ENCODE assay signal across 15 cellular contexts in the genomic region with DNA sequence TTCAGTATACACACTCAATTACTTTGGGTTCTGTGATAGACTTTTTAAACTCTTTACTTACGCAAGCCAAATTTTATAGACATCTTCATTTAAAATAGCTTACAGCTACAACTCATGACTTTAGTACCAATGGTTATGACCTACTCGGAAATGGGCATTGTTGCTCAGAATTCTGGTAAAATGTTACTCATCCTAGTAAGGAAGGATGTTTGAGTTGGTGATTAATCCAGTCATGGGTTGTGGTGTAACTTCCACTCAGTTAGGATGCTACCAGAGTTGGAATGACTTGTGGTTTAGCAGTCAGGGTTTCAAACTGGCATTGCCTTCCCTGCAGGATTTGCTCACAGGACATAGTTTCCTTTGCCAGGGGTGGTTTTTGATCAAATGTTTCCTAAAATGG. TPM values are rescaled to one million over a fixed set of nuclear protein-coding genes. Genes with fewer than 3 reads are reported as not detected.
DNase-seq lines count a peak whose midpoint lies in the region; ATAC-seq, FAIRE-seq and TF ChIP-seq lines count a peak whose summit lies in the region.
"Had no signal": no experiment of that assay in that cellular context is flagged by ENCODE, and none has a peak within 500 bp of the region (broad histone marks: within the 10 kb centered on the region; RNA-seq: fewer than 3 reads in every experiment).

No MANE protein-coding gene starts in this region.

- FAIRE-seq in endothelial cell of umbilical vein (lab: Jason Lieb, UNC): peak; percentile 94

- no peaks in the 10 kb centered on the region for H3K9me3 Mint-ChIP-seq in stimulated activated naive B cell treated with anti-CD40 and anti-IgM and Interleukin-4, amounts not matched to agents 10 μg/mL and 1 μg/mL and 100 μg/mL, for 72 hours

- CTCF ChIA-PET in endothelial cell of umbilical vein (lab: Charles Lee): interaction anchor here (1.0 kb wide), 1 partner anchor 109 kb away, joined by 3 read pairs; no protein-coding TSS in a partner anchor
- CTCF ChIA-PET in A673 (lab: Charles Lee): no interaction called here

- H3K27ac ChIP-seq in endothelial cell of umbilical vein (ENCODE audit: insufficient read depth, low read depth, low read length) (peak overlapping the region; percentile 72), A673 (ENCODE audit: low read depth, low read length, poor library complexity, severe bottlenecking) (no peak overlapping the region)
- H3K27ac ChIP-seq: neutrophil, testis had no signal

- BruUV-seq in endothelial cell of umbilical vein (replicated peaks; lab: Mats Ljungman, UMichigan) (no TSS peak), A673 (replicated peaks; lab: Mats Ljungman, UMichigan) (no TSS peak)

- H3K9me3 ChIP-seq in MG63 (no peaks in the 10 kb centered on the region), endothelial cell of umbilical vein (replicated peaks; ENCODE audit: control insufficient read depth, insufficient read depth, low read length) (no peaks in the 10 kb centered on the region), A673 (ENCODE audit: low read depth, low read length, poor library complexity, severe bottlenecking) (no peaks in the 10 kb centered on the region)
- H3K9me3 ChIP-seq: neutrophil, testis had no signal

- TF ChIP-seq CTCF in endothelial cell of umbilical vein (IDR thresholded peaks at IDR 0.05; ENCODE audit: extremely low read depth in 1 of 2, insufficient read depth in 1 of 2, low read depth in 1 of 2, low read length in 2 of 2) (no peak), A673 (conservative IDR thresholded peaks at IDR 0.05; ENCODE audit: low read depth, low read length) (no peak)

- H3K4me3 Mint-ChIP-seq in stimulated activated naive B cell treated with anti-CD40 and anti-IgM and Interleukin-4, amounts not matched to agents 10 μg/mL and 1 μg/mL and 100 μg/mL, for 72 hours: no peak overlapping the region

- no peaks in the 10 kb centered on the region for H3K27me3 Mint-ChIP-seq in stimulated activated naive B cell treated with anti-CD40 and anti-IgM and Interleukin-4, amounts not matched to agents 10 μg/mL and 1 μg/mL and 100 μg/mL, for 72 hours

- peaks cover 7 to 10% of the 10 kb centered on the region in 2 donors for H3K4me1 Mint-ChIP-seq in stimulated activated naive B cell treated with anti-CD40 and anti-IgM and Interleukin-4, amounts not matched to agents 10 μg/mL and 1 μg/mL and 100 μg/mL, for 72 hours

- peak overlapping the region; percentile 36 for H2AFZ ChIP-seq in endothelial cell of umbilical vein (ENCODE audit: low read depth, low read length)

- no peaks in the 10 kb centered on the region for H3K36me3 ChIP-seq in MG63
- H3K36me3 ChIP-seq in endothelial cell of umbilical vein (ENCODE audit: control insufficient read depth in 2 of 2, extremely low read depth in 1 of 2, insufficient read depth in 2 of 2, low read length in 2 of 2): no peaks in the 10 kb centered on the region
- no peaks in the 10 kb centered on the region for H3K36me3 ChIP-seq in A673 (ENCODE audit: insufficient read depth, low read length, poor library complexity, severe bottlenecking)
- H3K36me3 ChIP-seq: neutrophil had no signal

- no peaks in the 10 kb centered on the region for H3K9me1 ChIP-seq in endothelial cell of umbilical vein (replicated peaks; ENCODE audit: control insufficient read depth, extremely low read depth, insufficient read depth, low read length)

- H3K36me3 Mint-ChIP-seq in stimulated activated naive B cell treated with anti-CD40 and anti-IgM and Interleukin-4, amounts not matched to agents 10 μg/mL and 1 μg/mL and 100 μg/mL, for 72 hours: no peaks in the 10 kb centered on the region

- H3K4me2 ChIP-seq in endothelial cell of umbilical vein (ENCODE audit: insufficient read depth, low read length): peak overlapping the region; percentile 7

- peaks cover 11% of the 10 kb centered on the region for H3K4me1 ChIP-seq in endothelial cell of umbilical vein (ENCODE audit: control insufficient read depth, extremely low read depth, insufficient read depth, low read length)
- H3K4me1 ChIP-seq in A673 (ENCODE audit: insufficient read depth, low read length, poor library complexity, severe bottlenecking): no peaks in the 10 kb centered on the region
- H3K4me1 ChIP-seq: testis had no signal

- H3K79me2 ChIP-seq in endothelial cell of umbilical vein (ENCODE audit: control insufficient read depth, insufficient read depth, low read length): no peaks in the 10 kb centered on the region

- no peak overlapping the region for H3K4me3 ChIP-seq in MG63
- H3K4me3 ChIP-seq in endothelial cell of umbilical vein (replicated peaks in 1 of 3; ENCODE audit: insufficient read depth in 1 of 3, low read depth in 1 of 3, low read length in 3 of 3): no peak overlapping the region
- no peak overlapping the region for H3K4me3 ChIP-seq in A673 (ENCODE audit: low read depth, low read length, poor library complexity, severe bottlenecking)
- H3K4me3 ChIP-seq: testis had no signal

- peak; percentile 61 for DNase-seq in Caki2 (ENCODE audit: low read depth)
- DNase-seq in MG63: peak; percentile 27
- DNase-seq in endothelial cell of umbilical vein (ENCODE audit: low read depth, low spot score): peak; percentile 72
- DNase-seq in non-pigmented ciliary epithelial cell (ENCODE audit: low read depth): peak; percentile 56
- no peak for DNase-seq in UCSD-AML1 (lab: John Stamatoyannopoulos, UW; ENCODE audit: unreplicated experiment)
- DNase-seq in left lobe of liver (ENCODE audit: low spot score): no peak
- no peak for DNase-seq in A673 (ENCODE audit: low spot score)
- no peak for DNase-seq in stimulated activated naive B cell treated with anti-CD40 and anti-IgM and Interleukin-4, amounts not matched to agents 10 μg/mL and 1 μg/mL and 100 μg/mL, for 72 hours
- DNase-seq: activated CD4-positive, CD25-positive, alpha-beta regulatory T cell treated with anti-CD3 and anti-CD28 coated beads, Interleukin-2, amount 50 U/mL, for 72 hours; effector CD4-positive, alpha-beta T cell; KBM-7; NCI-H2171; stimulated activated CD4-positive, alpha-beta T cell treated with anti-CD3 and anti-CD28 coated beads, Interleukin-4, amount 100 ng/mL, for 1 hour; testis had no signal

- in situ Hi-C loops in Caki2 (cut with HindIII; ENCODE audit: low pct_unique_long_range_greater_than_20kb, low sequenced_read_pairs): no loop called here

- dilution Hi-C loops in endothelial cell of umbilical vein (cut with MboI; ENCODE audit: extremely low pct_ligation_motif_present, low sequenced_read_pairs): no loop called here

- TF ChIP-seq POLR2A in endothelial cell of umbilical vein (IDR thresholded peaks at IDR 0.05; ENCODE audit: low read depth, low read length): no peak

- intact Hi-C loops in endothelial cell of umbilical vein (cut with micrococcal nuclease): no loop called here
- intact Hi-C loops in A673 (cut with micrococcal nuclease; ENCODE audit: unreplicated experiment): no loop called here

- H3K27me3 ChIP-seq in MG63 (no peaks in the 10 kb centered on the region), endothelial cell of umbilical vein (ENCODE audit: control insufficient read depth in 2 of 2, insufficient read depth in 2 of 2, low read length in 2 of 2) (no peaks in the 10 kb centered on the region), A673 (replicated peaks; ENCODE audit: insufficient read depth, low read depth, low read length, poor library complexity) (no peaks in the 10 kb centered on the region)
- H3K27me3 ChIP-seq: testis had no signal

- no peak overlapping the region for H3K9ac ChIP-seq in endothelial cell of umbilical vein (replicated peaks; ENCODE audit: extremely low read depth, insufficient read depth, low read length)

- POLR2A ChIA-PET in endothelial cell of umbilical vein (lab: Charles Lee): no interaction called here
- POLR2A ChIA-PET in A673 (lab: Charles Lee; ENCODE audit: low non-redundant PET): no interaction called here

- no peaks in the 10 kb centered on the region for H4K20me1 ChIP-seq in endothelial cell of umbilical vein (replicated peaks; ENCODE audit: control insufficient read depth, extremely low read depth, insufficient read depth, low read length)

- no peak overlapping the region for H3K27ac Mint-ChIP-seq in stimulated activated naive B cell treated with anti-CD40 and anti-IgM and Interleukin-4, amounts not matched to agents 10 μg/mL and 1 μg/mL and 100 μg/mL, for 72 hours

- no peak for ATAC-seq in left lobe of liver
- no peak for ATAC-seq in stimulated activated naive B cell treated with anti-CD40 and anti-IgM and Interleukin-4, amounts not matched to agents 10 μg/mL and 1 μg/mL and 100 μg/mL, for 72 hours (replicated peaks)

TF ChIP-seq in endothelial cell of umbilical vein, 7 proteins besides CTCF, POLR2A, EP300 and RAD21:
- TF ChIP-seq FOS (IDR thresholded peaks at IDR 0.05; ENCODE audit: borderline replicate concordance, insufficient read depth, low read length) (peak; percentile 93), EZH2 (IDR thresholded peaks at IDR 0.05; ENCODE audit: borderline replicate concordance, low read depth, low read length, severe bottlenecking) (no peak), POLR2AphosphoS5 (IDR thresholded peaks at IDR 0.05; ENCODE audit: insufficient read depth, low read depth, low read length) (peak; percentile 62), JUN (IDR thresholded peaks at IDR 0.05; ENCODE audit: borderline replicate concordance, insufficient read depth, insufficient read length, low read depth) (peak; percentile 75), GATA2 (IDR thresholded peaks at IDR 0.05; ENCODE audit: insufficient read depth, insufficient read length, low read depth, low read length) (no peak), MYC (IDR thresholded peaks at IDR 0.05; ENCODE audit: low read depth, low read length) (no peak)
- TF ChIP-seq, protein P1, sequence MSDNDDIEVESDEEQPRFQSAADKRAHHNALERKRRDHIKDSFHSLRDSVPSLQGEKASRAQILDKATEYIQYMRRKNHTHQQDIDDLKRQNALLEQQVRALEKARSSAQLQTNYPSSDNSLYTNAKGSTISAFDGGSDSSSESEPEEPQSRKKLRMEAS (IDR thresholded peaks at IDR 0.05; ENCODE audit: insufficient read depth, insufficient read length): no peak

RNA-seq across cellular contexts. Expression of a gene that starts 7.4 kb away (rescaled TPM):
- 33.6 and 37.9 TPM in 2 replicates for total RNA-seq in Caki2 (2014; rRNA removed; shearing (Covaris generic); ENCODE audit: low replicate concordance)
- total RNA-seq in MG63 (2014; rRNA removed; shearing (Covaris generic); ENCODE audit: low replicate concordance): 8.5 and 11.1 TPM in 2 replicates
- total RNA-seq in endothelial cell of umbilical vein (45.2 and 58.2 TPM in 2 replicates), left lobe of liver (13.3 TPM), A673 (2021) (50.5 and 53.0 TPM in 2 replicates)
- polyA plus RNA-seq in endothelial cell of umbilical vein: 38.9 and 40.6 TPM in 2 replicates
- polyA plus RNA-seq in endothelial cell of umbilical vein (2011; cell fraction: cytosol; rRNA removed): 33.1 and 33.7 TPM in 2 replicates
- polyA plus RNA-seq in endothelial cell of umbilical vein (2011; cell fraction: nucleus; rRNA removed): 62.0 and 72.7 TPM in 2 replicates
- polyA plus RNA-seq in endothelial cell of umbilical vein (2012): 27.2 and 39.7 TPM in 2 replicates
- polyA minus RNA-seq in endothelial cell of umbilical vein: 104 and 109 TPM in 2 replicates
- 82.0 TPM for polyA minus RNA-seq in endothelial cell of umbilical vein (2011; cell fraction: cytosol; rRNA and poly(A)+ RNA removed)
- polyA minus RNA-seq in endothelial cell of umbilical vein (2011; cell fraction: nucleus; rRNA and poly(A)+ RNA removed): 71.9 and 106 TPM in 2 replicates

Comparison
In these comparisons a context has a peak if more than half of its experiments do, and no peak if none do; other contexts are left out.
1. DNase-seq: peak in Caki2 (single experiment), MG63 (single experiment), endothelial cell of umbilical vein (single experiment) and non-pigmented ciliary epithelial cell (single experiment); none in UCSD-AML1 (single experiment), left lobe of liver (single experiment), A673 (single experiment) and stimulated activated naive B cell treated with anti-CD40 and anti-IgM and Interleukin-4, amounts not matched to agents 10 μg/mL and 1 μg/mL and 100 μg/mL, for 72 hours (single experiment).